10 cellular contexts compared by ENCODE assay signal in genomic region chr15:52483712-52484111, GRCh38. TPM values are rescaled to one million over a fixed set of nuclear protein-coding genes. Genes with fewer than 3 reads are reported as not detected.
DNase-seq lines count a peak whose midpoint lies in the region; ATAC-seq and TF ChIP-seq lines count a peak whose summit lies in the region.
"Had no signal": no experiment of that assay in that cellular context is flagged by ENCODE, and none has a peak within 500 bp of the region (broad histone marks: within the 10 kb centered on the region; RNA-seq: fewer than 3 reads in every experiment).

No MANE protein-coding gene starts in this region.

- H3K36me3 Mint-ChIP-seq in activated naive CD8-positive, alpha-beta T cell, result peaks cover 2% of the 10 kb centered on the region
- no peaks in the 10 kb centered on the region for H3K36me3 Mint-ChIP-seq in activated naive CD8-positive, alpha-beta T cell treated with anti-CD3 and anti-CD28 coated beads for 36 hours
- H3K36me3 Mint-ChIP-seq in activated B cell treated with CpG ODN at 0.5 μM for 24 hours (ENCODE audit: low read depth), result no peaks in the 10 kb centered on the region

- intact Hi-C loops in activated B cell treated with CpG ODN at 0.5 μM for 24 hours (cut with micrococcal nuclease), result loop anchor here (2.0 to 5.0 kb wide), 2 partner anchors 19 to 746 kb away; partner anchors contain the start of gene LYSMD2

- peak overlapping the region; percentile 47 for H3K27ac ChIP-seq in subcutaneous abdominal adipose tissue (ENCODE audit: low read depth, low read length)

- no peaks in the 10 kb centered on the region for H3K27me3 ChIP-seq in subcutaneous abdominal adipose tissue (ENCODE audit: control insufficient read depth in 5 of 5, insufficient read depth in 4 of 5, low read length in 5 of 5)

- H3K4me3 ChIP-seq in subcutaneous abdominal adipose tissue (ENCODE audit: low read depth in 1 of 5, low read length in 5 of 5), result no peak overlapping the region
- H3K4me3 ChIP-seq: thoracic aorta had no signal

- ATAC-seq in activated B cell treated with CpG ODN at 0.5 μM for 24 hours (ENCODE audit: low read depth), result no peak
- ATAC-seq in GM18873 (IDR thresholded peaks at IDR 0.05; ENCODE audit: low FRiP score, unreplicated experiment), result no peak

- no peak for TF ChIP-seq CTCF in activated B cell treated with CpG ODN at 0.5 μM for 24 hours (IDR thresholded peaks at IDR 0.05)

- H3K9me3 ChIP-seq in subcutaneous abdominal adipose tissue (ENCODE audit: control insufficient read depth in 5 of 5, low read length in 5 of 5), result no peaks in the 10 kb centered on the region
- H3K9me3 ChIP-seq: thoracic aorta had no signal

- H3K4me1 ChIP-seq in subcutaneous abdominal adipose tissue (ENCODE audit: control insufficient read depth in 5 of 5, insufficient read depth in 5 of 5, low read length in 5 of 5), result peaks cover 0 to 47% (median 27%) of the 10 kb centered on the region in 5 donors

- peaks cover 71% of the 10 kb centered on the region for H3K4me1 Mint-ChIP-seq in activated naive CD8-positive, alpha-beta T cell (ENCODE audit: low read depth)
- peaks cover 43% of the 10 kb centered on the region for H3K4me1 Mint-ChIP-seq in activated naive CD8-positive, alpha-beta T cell treated with anti-CD3 and anti-CD28 coated beads for 36 hours
- H3K4me1 Mint-ChIP-seq in activated B cell treated with CpG ODN at 0.5 μM for 24 hours, result peaks cover 64% of the 10 kb centered on the region

- H3K4me3 Mint-ChIP-seq in activated naive CD8-positive, alpha-beta T cell, result no peak overlapping the region
- H3K4me3 Mint-ChIP-seq in activated naive CD8-positive, alpha-beta T cell treated with anti-CD3 and anti-CD28 coated beads for 36 hours, result no peak overlapping the region
- H3K4me3 Mint-ChIP-seq in activated B cell treated with CpG ODN at 0.5 μM for 24 hours, result no peak overlapping the region

- CTCF ChIA-PET in activated B cell treated with CpG ODN at 0.5 μM for 24 hours (lab: Charles Lee), result no interaction called here

- no peaks in the 10 kb centered on the region for H3K27me3 Mint-ChIP-seq in activated naive CD8-positive, alpha-beta T cell
- no peaks in the 10 kb centered on the region for H3K27me3 Mint-ChIP-seq in activated naive CD8-positive, alpha-beta T cell treated with anti-CD3 and anti-CD28 coated beads for 36 hours
- no peaks in the 10 kb centered on the region for H3K27me3 Mint-ChIP-seq in activated B cell treated with CpG ODN at 0.5 μM for 24 hours

- H3K27ac Mint-ChIP-seq in activated naive CD8-positive, alpha-beta T cell, result peak overlapping the region; percentile 41
- no peak overlapping the region for H3K27ac Mint-ChIP-seq in activated naive CD8-positive, alpha-beta T cell treated with anti-CD3 and anti-CD28 coated beads for 36 hours
- H3K27ac Mint-ChIP-seq in activated B cell treated with CpG ODN at 0.5 μM for 24 hours, result peak overlapping the region; percentile 57

- peak overlapping the region in 1 of 5 donors; percentile 19 for H3K9ac ChIP-seq in subcutaneous abdominal adipose tissue (ENCODE audit: low read length in 5 of 5)

- H3K9me3 Mint-ChIP-seq in activated naive CD8-positive, alpha-beta T cell (ENCODE audit: low read depth), result no peaks in the 10 kb centered on the region
- H3K9me3 Mint-ChIP-seq in activated naive CD8-positive, alpha-beta T cell treated with anti-CD3 and anti-CD28 coated beads for 36 hours, result no peaks in the 10 kb centered on the region
- no peaks in the 10 kb centered on the region for H3K9me3 Mint-ChIP-seq in activated B cell treated with CpG ODN at 0.5 μM for 24 hours

- DNase-seq in activated naive CD8-positive, alpha-beta T cell treated with anti-CD3 and anti-CD28 coated beads for 36 hours, result no peak
- no peak for DNase-seq in activated B cell treated with CpG ODN at 0.5 μM for 24 hours
- peak; percentile 94 for DNase-seq in glomerular endothelial cell (ENCODE audit: extremely low read depth, low read depth, low spot score)
- DNase-seq in NAMALWA (ENCODE audit: low spot score), result no peak
- no peak for DNase-seq in cerebellum (ENCODE audit: low spot score)
- DNase-seq: C1 segment of cervical spinal cord had no signal

- POLR2A ChIA-PET in activated B cell treated with CpG ODN at 0.5 μM for 24 hours (lab: Charles Lee), result interaction anchor here (2.9 kb wide), 1 partner anchor 18 kb away, joined by 10 read pairs; no protein-coding TSS in a partner anchor

- no peaks in the 10 kb centered on the region for H3K36me3 ChIP-seq in subcutaneous abdominal adipose tissue (ENCODE audit: control insufficient read depth in 5 of 5, insufficient read depth in 5 of 5, low read length in 5 of 5)
- H3K36me3 ChIP-seq: thoracic aorta had no signal

RNA-seq across cellular contexts. Expression of gene MYO5A, which starts 45.0 kb away (rescaled TPM):
- total RNA-seq in activated naive CD8-positive, alpha-beta T cell treated with anti-CD3 and anti-CD28 coated beads for 36 hours, result 10 to 100 TPM; 15.8 to 18.1 TPM
- total RNA-seq in activated B cell treated with CpG ODN at 0.5 μM for 24 hours (41.7 and 49.1 TPM in 2 replicates), glomerular endothelial cell (50.9 and 70.9 TPM in 2 replicates), cerebellum (89.3 TPM)
